Comparison of ENCODE assay signal across 20 cellular contexts in the genomic region with DNA sequence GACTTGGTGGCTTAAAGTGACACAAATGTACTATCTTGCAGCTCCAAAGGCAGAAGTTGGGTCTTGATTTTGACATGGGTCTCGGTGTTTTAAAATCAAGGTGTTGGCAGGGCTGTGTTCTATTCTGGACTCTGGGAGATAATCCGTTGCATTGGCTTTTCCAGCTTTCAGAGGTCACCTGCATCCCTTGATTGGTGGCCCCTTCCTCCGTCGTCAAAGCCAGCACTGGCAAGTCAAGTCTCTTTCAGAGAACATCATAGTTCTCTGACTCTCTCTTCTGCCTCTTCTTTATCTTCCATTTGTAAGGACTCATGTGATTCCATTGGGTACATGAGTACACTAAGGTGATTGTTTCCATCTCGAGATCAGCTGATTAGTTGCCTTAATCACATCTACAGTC.
DNase-seq lines count a peak whose midpoint lies in the region; FAIRE-seq and TF ChIP-seq lines count a peak whose summit lies in the region.
"Had no signal": no experiment of that assay in that cellular context is flagged by ENCODE, and none has a peak within 500 bp of the region (broad histone marks: within the 10 kb centered on the region; RNA-seq: fewer than 3 reads in every experiment).

No MANE protein-coding gene starts in this region.

- POLR2A ChIA-PET in H1 (lab: Charles Lee; ENCODE audit: partially characterized antibody): interaction anchor here (0.7 to 1.3 kb wide), 3 partner anchors 10 to 268 kb away, joined by 3 read pairs; no protein-coding TSS in a partner anchor

- 96% methylated on average over 5 of the region's 5 CpGs; no CpG with 5 or more reads in 1 of the 2 experiments for WGBS in H1 (ENCODE audit: extremely low coverage in 1 of 2, insufficient coverage in 1 of 2, insufficient read length in 1 of 2, insufficient replicate concordance in 2 of 2, low coverage in 1 of 2, low lambda C conversion rate in 2 of 2, missing lambda C conversion rate in 1 of 2), 2 experiments

- DNase-seq in SK-MEL-5 (ENCODE audit: low read depth, low spot score) (peak; percentile 32), H1 (ENCODE audit: low read depth in 1 of 2, low spot score in 2 of 2) (no peak), AG20443 (ENCODE audit: low spot score) (no peak), nucleus accumbens (lab: John Stamatoyannopoulos, UW) (no peak), mesenteric fat pad (ENCODE audit: low spot score) (no peak)
- DNase-seq: AML-193; BE2C; CD4-positive, alpha-beta T cell; DMS 273 treated with DMSO at 0.1 percent for 48 hours; DMS79; GF-D8; HCEC 1CT had no signal

- H3K56ac ChIP-seq in H1 (replicated peaks; ENCODE audit: insufficient read length, low read depth, low read length): no peak overlapping the region

- H3K27ac ChIP-seq in DOHH2 (ENCODE audit: low read depth, low read length): peak overlapping the region; percentile 92
- no peak overlapping the region for H3K27ac ChIP-seq in H1 (ENCODE audit: low read depth, low read length)
- H3K27ac ChIP-seq: 22Rv1 had no signal

- TF ChIP-seq CTCF in DOHH2 (IDR thresholded peaks at IDR 0.05; ENCODE audit: low read depth, low read length, poor library complexity, severe bottlenecking) (no peak), H1 (IDR thresholded peaks at IDR 0.05; ENCODE audit: control extremely low read depth in 1 of 3, insufficient read depth in 1 of 3, low read depth in 1 of 3, low read length in 3 of 3) (no peak)

- no peaks in the 10 kb centered on the region for H4K20me1 ChIP-seq in DOHH2 (ENCODE audit: control insufficient read depth, insufficient read depth, low read depth, low read length)
- H4K20me1 ChIP-seq in H1 (replicated peaks in 1 of 2; ENCODE audit: control insufficient read depth in 1 of 2, insufficient read depth in 2 of 2, low read length in 2 of 2): no peaks in the 10 kb centered on the region
- H4K20me1 ChIP-seq: BLaER1 treated with 17β-estradiol and CSF1 and Interleukin-3, amounts not matched to agents 10 nM and 100 nM had no signal

- H3K36me3 ChIP-seq in DOHH2 (ENCODE audit: control insufficient read depth, low read length) (no peaks in the 10 kb centered on the region), H1 (ENCODE audit: control insufficient read depth in 2 of 4, insufficient read depth in 4 of 4, low read length in 3 of 4) (no peaks in the 10 kb centered on the region)
- H3K36me3 ChIP-seq: BE2C; BLaER1 treated with 17β-estradiol and CSF1 and Interleukin-3, amounts not matched to agents 10 nM and 100 nM had no signal

- H3K79me2 ChIP-seq in DOHH2 (ENCODE audit: control insufficient read depth, low read length): no peaks in the 10 kb centered on the region
- no peaks in the 10 kb centered on the region for H3K79me2 ChIP-seq in H1 (ENCODE audit: control insufficient read depth in 1 of 2, insufficient read depth in 2 of 2, low read length in 2 of 2)

- no peak for FAIRE-seq in H1 (lab: Jason Lieb, UNC)
- FAIRE-seq: A204.1, D721Med, GM12891, GM18507 had no signal

- no peak overlapping the region for H3K4ac ChIP-seq in H1 (replicated peaks; ENCODE audit: insufficient read length, low read depth, low read length)

- no peaks in the 10 kb centered on the region for H3K9me2 ChIP-seq in DOHH2 (replicated peaks; ENCODE audit: control insufficient read depth, low read length)

- peak overlapping the region; percentile 73; the same call in 1 of the 2 replicates for H3K4me3 ChIP-seq in DOHH2 (ENCODE audit: low read length)
- no peak overlapping the region for H3K4me3 ChIP-seq in H1 (ENCODE audit: extremely low read depth in 1 of 4, insufficient read depth in 2 of 4, low read depth in 3 of 4, low read length in 4 of 4)
- H3K4me3 ChIP-seq: BLaER1 treated with 17β-estradiol and CSF1 and Interleukin-3, amounts not matched to agents 10 nM and 100 nM; GM23338 had no signal

- no peaks in the 10 kb centered on the region for H3K79me1 ChIP-seq in H1 (ENCODE audit: low read depth, low read length)

- peak overlapping the region; percentile 1; the same call in 1 of the 2 replicates for H3K18ac ChIP-seq in H1 (ENCODE audit: extremely low read depth, low read length)

- TF ChIP-seq RAD21 in H1 (IDR thresholded peaks at IDR 0.05 in 1 of 2, conservative IDR thresholded peaks at IDR 0.05 in 1 of 2; ENCODE audit: low read depth in 2 of 2, low read length in 2 of 2): no peak

- no peak overlapping the region for H2AK5ac ChIP-seq in H1 (ENCODE audit: low read depth, low read length)

- H4K91ac ChIP-seq in H1 (replicated peaks; ENCODE audit: insufficient read length, low read length): no peak overlapping the region

- no peak overlapping the region for H2BK120ac ChIP-seq in H1 (replicated peaks; ENCODE audit: low read depth, low read length)

- TF ChIP-seq POLR2A in H1 (IDR thresholded peaks at IDR 0.05; ENCODE audit: control extremely low read depth in 1 of 2, low read depth in 2 of 2, low read length in 2 of 2): no peak

- H3K4me1 ChIP-seq in DOHH2 (ENCODE audit: control insufficient read depth, low read length) (peaks cover 65% of the 10 kb centered on the region), H1 (replicated peaks in 1 of 4; ENCODE audit: control insufficient read depth in 3 of 4, insufficient read depth in 4 of 4, low read length in 3 of 4) (peaks cover 11 to 34% (median 20%) of the 10 kb centered on the region in 4 experiments)

- CTCF ChIA-PET in H1 (lab: Charles Lee; ENCODE audit: partially characterized antibody): interaction anchor here (1.4 kb wide), 1 partner anchor 24 kb away, joined by 3 read pairs; no protein-coding TSS in a partner anchor

- H3K9me3 ChIP-seq in DOHH2 (ENCODE audit: control insufficient read depth, insufficient read depth, low read length): no peaks in the 10 kb centered on the region
- no peaks in the 10 kb centered on the region for H3K9me3 ChIP-seq in H1 (ENCODE audit: insufficient read depth in 2 of 2, low read depth in 1 of 2, low read length in 1 of 2)
- H3K9me3 ChIP-seq: BE2C had no signal

- H3K23ac ChIP-seq in H1 (ENCODE audit: insufficient read length): no peak overlapping the region

- H3K4me2 ChIP-seq in DOHH2 (ENCODE audit: low read length) (peak overlapping the region; percentile 90), H1 (ENCODE audit: insufficient read depth in 1 of 2, low read depth in 2 of 2, low read length in 2 of 2) (no peak overlapping the region; a peak in 1 of 4 replicates)

- H3K9ac ChIP-seq in H1 (replicated peaks in 1 of 4; ENCODE audit: extremely low read depth in 1 of 4, low read depth in 3 of 4, low read length in 3 of 4): no peak overlapping the region
- H3K9ac ChIP-seq: BLaER1 treated with 17β-estradiol and CSF1 and Interleukin-3, amounts not matched to agents 10 nM and 100 nM had no signal

- H2BK20ac ChIP-seq in H1 (ENCODE audit: low read length): 0 out of 2 replicates have a peak overlapping the region, but pooled peaks have one; percentile 86

- peaks cover 4% of the 10 kb centered on the region; the same call in 1 of the 2 replicates for H3K23me2 ChIP-seq in H1 (ENCODE audit: low read depth, low read length)

- no peak overlapping the region for H2BK5ac ChIP-seq in H1 (ENCODE audit: low read depth, low read length)

- H2AFZ ChIP-seq in H1 (ENCODE audit: low read length): no peak overlapping the region
- H2AFZ ChIP-seq: GM23338 had no signal

- 0 out of 2 replicates have a peak overlapping the region, but pooled peaks have one; percentile 76 for H2BK15ac ChIP-seq in H1 (ENCODE audit: low read length)

- peaks cover 11% of the 10 kb centered on the region; the same call in 1 of the 2 replicates for H3F3A ChIP-seq in DOHH2 (ENCODE audit: control insufficient read depth, insufficient read depth)

- H4K5ac ChIP-seq in H1 (ENCODE audit: insufficient read length, low read depth, low read length): no peak overlapping the region

- no peak overlapping the region for H3K14ac ChIP-seq in H1 (ENCODE audit: insufficient read length)

- no peak overlapping the region for H4K8ac ChIP-seq in H1 (ENCODE audit: extremely low read depth, insufficient read depth, low read length)

- in situ Hi-C loops in SK-MEL-5 (cut with HindIII; ENCODE audit: low pct_unique_long_range_greater_than_20kb, low sequenced_read_pairs): no loop called here

- no peaks in the 10 kb centered on the region for H3K27me3 ChIP-seq in DOHH2 (ENCODE audit: control insufficient read depth, low read length)
- no peaks in the 10 kb centered on the region; a peak in 1 of 7 replicates for H3K27me3 ChIP-seq in H1 (replicated peaks in 1 of 4; ENCODE audit: control insufficient read depth in 3 of 4, extremely low read depth in 1 of 4, insufficient read depth in 3 of 4, low read length in 3 of 4)
- H3K27me3 ChIP-seq: BE2C; BLaER1 treated with 17β-estradiol and CSF1 and Interleukin-3, amounts not matched to agents 10 nM and 100 nM had no signal

- TF ChIP-seq EP300 in H1 (IDR thresholded peaks at IDR 0.05; ENCODE audit: borderline replicate concordance in 1 of 2, low read depth in 2 of 2, low read length in 2 of 2): no peak

- peak overlapping the region; percentile 52; the same call in 1 of the 2 replicates for H2BK12ac ChIP-seq in H1 (ENCODE audit: low read depth, low read length)

TF ChIP-seq in H1, 55 proteins besides CTCF, POLR2A, EP300 and RAD21 (continues in another document):
- TF ChIP-seq YY1 (IDR thresholded peaks at IDR 0.05; ENCODE audit: low read depth, low read length) (no peak), SAP30 (IDR thresholded peaks at IDR 0.05; ENCODE audit: insufficient read depth, insufficient replicate concordance, low read length) (no peak), POLR2AphosphoS5 (IDR thresholded peaks at IDR 0.05; ENCODE audit: low read depth, low read length) (no peak), FOSL1 (IDR thresholded peaks at IDR 0.05; ENCODE audit: insufficient read depth, low read depth, low read length) (no peak), CTBP2 (IDR thresholded peaks at IDR 0.05; ENCODE audit: borderline replicate concordance, insufficient read depth, insufficient read length, low read length) (no peak), NRF1 (IDR thresholded peaks at IDR 0.05; ENCODE audit: low read depth, low read length) (no peak), KDM5A (IDR thresholded peaks at IDR 0.05; ENCODE audit: low read length) (no peak), ASH2L (IDR thresholded peaks at IDR 0.05; ENCODE audit: low read length) (no peak), BCL11A (IDR thresholded peaks at IDR 0.05; ENCODE audit: low read depth in 2 of 2, low read length in 2 of 2) (no peak), CHD2 (IDR thresholded peaks at IDR 0.05; ENCODE audit: low read length) (no peak), CEBPB (IDR thresholded peaks at IDR 0.05; ENCODE audit: low read depth, low read length) (no peak), TBP (IDR thresholded peaks at IDR 0.05; ENCODE audit: low read depth, low read length) (no peak), KDM4A (IDR thresholded peaks at IDR 0.05; ENCODE audit: low read depth, low read length, severe bottlenecking) (no peak)
- TF ChIP-seq, protein P1, sequence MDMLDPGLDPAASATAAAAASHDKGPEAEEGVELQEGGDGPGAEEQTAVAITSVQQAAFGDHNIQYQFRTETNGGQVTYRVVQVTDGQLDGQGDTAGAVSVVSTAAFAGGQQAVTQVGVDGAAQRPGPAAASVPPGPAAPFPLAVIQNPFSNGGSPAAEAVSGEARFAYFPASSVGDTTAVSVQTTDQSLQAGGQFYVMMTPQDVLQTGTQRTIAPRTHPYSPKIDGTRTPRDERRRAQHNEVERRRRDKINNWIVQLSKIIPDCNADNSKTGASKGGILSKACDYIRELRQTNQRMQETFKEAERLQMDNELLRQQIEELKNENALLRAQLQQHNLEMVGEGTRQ (IDR thresholded peaks at IDR 0.05; ENCODE audit: low read length): no peak
